Comparison of ENCODE assay signal across 2 cellular contexts in genomic region chr6:161254126-161254753, GRCh38.
TF ChIP-seq lines count a peak whose summit lies in the region.

No MANE protein-coding gene starts in this region.

TF ChIP-seq in GM23338, 12 proteins besides CTCF, POLR2A, EP300 and RAD21:
- TF ChIP-seq POLR2AphosphoS5 (IDR thresholded peaks at IDR 0.05; ENCODE audit: low read depth) (no peak), ETS1 (IDR thresholded peaks at IDR 0.05) (no peak), ZNF462 (CRISPR knock-in tag; IDR thresholded peaks at IDR 0.05) (no peak), STAT1 (IDR thresholded peaks at IDR 0.05; ENCODE audit: unreplicated experiment) (no peak), EZH2phosphoT487 (IDR thresholded peaks at IDR 0.05; ENCODE audit: unreplicated experiment) (no peak), ZNF114 (CRISPR knock-in tag; IDR thresholded peaks at IDR 0.05) (no peak), EZH2 (IDR thresholded peaks at IDR 0.05; ENCODE audit: low read depth, unreplicated experiment) (no peak), JUNB (IDR thresholded peaks at IDR 0.05; ENCODE audit: unreplicated experiment) (no peak), CREB1 (CRISPR knock-in tag; IDR thresholded peaks at IDR 0.05; ENCODE audit: low read depth) (no peak), ZNF331 (CRISPR knock-in tag; IDR thresholded peaks at IDR 0.05; ENCODE audit: low read depth) (no peak), NANOG (IDR thresholded peaks at IDR 0.05; ENCODE audit: borderline replicate concordance) (no peak), REST (IDR thresholded peaks at IDR 0.05; ENCODE audit: unreplicated experiment) (no peak)
TF ChIP-seq in GM23338: peak in this region for 0.

TF ChIP-seq in K562, 482 proteins besides CTCF, POLR2A, EP300 and RAD21 (continues in another document):
- TF ChIP-seq THRAP3 (IDR thresholded peaks at IDR 0.05; ENCODE audit: borderline replicate concordance) (0 out of 2 replicates have a peak, but pooled peaks have one; percentile 62), CXXC5 (CRISPR knock-in tag; IDR thresholded peaks at IDR 0.05) (no peak), ZBTB26 (CRISPR knock-in tag; IDR thresholded peaks at IDR 0.05) (no peak), TCF7 (IDR thresholded peaks at IDR 0.05; ENCODE audit: borderline replicate concordance) (no peak), KDM1A (IDR thresholded peaks at IDR 0.05) (peak; percentile 92 to 97), HDAC1 (IDR thresholded peaks at IDR 0.05) (peak; percentile 18 to 80; a peak in 1 of 4 replicates), ZSCAN32 (CRISPR knock-in tag; IDR thresholded peaks at IDR 0.05) (no peak), SETDB1 (IDR thresholded peaks at IDR 0.05; ENCODE audit: low read length) (no peak), ZNF830 (CRISPR knock-in tag; IDR thresholded peaks at IDR 0.05) (no peak), NR2C1 (IDR thresholded peaks at IDR 0.05) (no peak), NR2C1 (tag; IDR thresholded peaks at IDR 0.05) (0 out of 2 replicates have a peak, but pooled peaks have one; percentile 7), MEIS2 (IDR thresholded peaks at IDR 0.05; ENCODE audit: partially characterized antibody) (no peak), ARNT (IDR thresholded peaks at IDR 0.05) (peak in 1 of 2 experiments; percentile 32; a peak in 1 of 4 replicates), MNT (conservative IDR thresholded peaks at IDR 0.05) (peak in 1 of 2 experiments; percentile 40; a peak in 1 of 4 replicates), BCOR (IDR thresholded peaks at IDR 0.05) (peak; percentile 99), ZNF133 (CRISPR knock-in tag; IDR thresholded peaks at IDR 0.05) (no peak), ZNF134 (CRISPR knock-in tag; conservative IDR thresholded peaks at IDR 0.05) (no peak), SIN3B (IDR thresholded peaks at IDR 0.05; ENCODE audit: low read depth) (no peak), HSF4 (CRISPR knock-in tag; IDR thresholded peaks at IDR 0.05; ENCODE audit: borderline replicate concordance) (no peak), ZNF12 (CRISPR knock-in tag; IDR thresholded peaks at IDR 0.05) (no peak), RNF219 (CRISPR knock-in tag; IDR thresholded peaks at IDR 0.05) (no peak), SMAD2 (IDR thresholded peaks at IDR 0.05; ENCODE audit: low read depth, low read length) (no peak), IRF2 (CRISPR knock-in tag; IDR thresholded peaks at IDR 0.05) (no peak), ZNF282 (CRISPR knock-in tag; IDR thresholded peaks at IDR 0.05) (no peak), EHMT2 (IDR thresholded peaks at IDR 0.05) (no peak), HCFC1 (IDR thresholded peaks at IDR 0.05; ENCODE audit: low read depth, low read length) (no peak), ZBTB9 (CRISPR knock-in tag; IDR thresholded peaks at IDR 0.05) (0 out of 2 replicates have a peak, but pooled peaks have one; percentile 36), ZNF696 (CRISPR knock-in tag; conservative IDR thresholded peaks at IDR 0.05) (no peak), MCM3 (IDR thresholded peaks at IDR 0.05) (no peak), GTF2F1 (IDR thresholded peaks at IDR 0.05; ENCODE audit: low read depth, low read length) (no peak), RBM15 (IDR thresholded peaks at IDR 0.05; ENCODE audit: insufficient read depth, low read length) (no peak), MYBL2 (IDR thresholded peaks at IDR 0.05; ENCODE audit: low read depth) (no peak; the same call in 1 of the 2 replicates), MYBL2 (CRISPR knock-in tag; IDR thresholded peaks at IDR 0.05; ENCODE audit: borderline replicate concordance) (no peak), ELK1 (CRISPR knock-in tag; IDR thresholded peaks at IDR 0.05) (no peak), ETS1 (conservative IDR thresholded peaks at IDR 0.05; ENCODE audit: control insufficient read depth, low read depth, low read length) (no peak), CBX2 (IDR thresholded peaks at IDR 0.05; ENCODE audit: insufficient read depth, low read length, poor library complexity, severe bottlenecking) (no peak), ZNF77 (CRISPR knock-in tag; IDR thresholded peaks at IDR 0.05) (no peak), SNAPC5 (CRISPR knock-in tag; IDR thresholded peaks at IDR 0.05) (no peak), SREBF1 (IDR thresholded peaks at IDR 0.05; ENCODE audit: borderline replicate concordance, low read depth, low read length) (no peak), SMARCE1 (IDR thresholded peaks at IDR 0.05) (no peak), FOXM1 (IDR thresholded peaks at IDR 0.05; ENCODE audit: low read depth) (no peak), FOXM1 (CRISPR knock-in tag; IDR thresholded peaks at IDR 0.05; ENCODE audit: low read depth) (no peak), TAF15 (IDR thresholded peaks at IDR 0.05; ENCODE audit: low read depth, low read length) (no peak), PRPF4 (IDR thresholded peaks at IDR 0.05; ENCODE audit: insufficient read depth, low read depth, low read length, poor library complexity, severe bottlenecking) (no peak), HEY1 (CRISPR knock-in tag; IDR thresholded peaks at IDR 0.05; ENCODE audit: borderline replicate concordance) (no peak), HNRNPLL (IDR thresholded peaks at IDR 0.05; ENCODE audit: low read depth, low read length, poor library complexity, severe bottlenecking) (no peak), MTF1 (CRISPR knock-in tag; IDR thresholded peaks at IDR 0.05; ENCODE audit: borderline replicate concordance) (no peak), PHF20 (IDR thresholded peaks at IDR 0.05; ENCODE audit: partially characterized antibody) (peak; percentile 68), ZNF75A (CRISPR knock-in tag; IDR thresholded peaks at IDR 0.05) (no peak), DIDO1 (tag; IDR thresholded peaks at IDR 0.05; ENCODE audit: low read depth) (no peak), ZNF316 (IDR thresholded peaks at IDR 0.05) (no peak), CCNT2 (IDR thresholded peaks at IDR 0.05; ENCODE audit: borderline replicate concordance, extremely low read depth, insufficient read length, low read depth, low read length) (no peak), ZNF592 (IDR thresholded peaks at IDR 0.05) (peak; percentile 62), NCOR1 (IDR thresholded peaks at IDR 0.05) (no peak), MTA2 (IDR thresholded peaks at IDR 0.05; ENCODE audit: low read depth) (no peak), CGGBP1 (CRISPR knock-in tag; IDR thresholded peaks at IDR 0.05) (no peak), FOSL1 (tag; conservative IDR thresholded peaks at IDR 0.05) (no peak), JUND (IDR thresholded peaks at IDR 0.05; ENCODE audit: borderline replicate concordance, low read depth, low read length) (no peak), JUND (tag; IDR thresholded peaks at IDR 0.05; ENCODE audit: borderline replicate concordance, low read depth, low read length) (no peak), SRSF3 (IDR thresholded peaks at IDR 0.05; ENCODE audit: insufficient read depth, low read length) (no peak), HDGF (IDR thresholded peaks at IDR 0.05) (peak; percentile 22; the same call in 1 of the 2 replicates), SMAD3 (CRISPR knock-in tag; conservative IDR thresholded peaks at IDR 0.05) (no peak), YY1 (IDR thresholded peaks at IDR 0.05; ENCODE audit: borderline replicate concordance in 1 of 3, control insufficient read depth in 1 of 3, extremely low read depth in 1 of 3, insufficient read depth in 3 of 3, insufficient read length in 1 of 3, insufficient replicate concordance in 2 of 3, low read depth in 1 of 3, low read length in 2 of 3) (peak in 1 of 3 experiments; percentile 26)
